Comparison of ENCODE assay signal across 26 cellular contexts in genomic region chr14:52783211-52783610, GRCh38.
"Had no signal": no experiment of that assay in that cellular context is flagged by ENCODE, and none has a peak within 500 bp of the region (broad histone marks: within the 10 kb centered on the region; RNA-seq: fewer than 3 reads in every experiment).

No MANE protein-coding gene starts in this region.

- FAIRE-seq: endometrium, keratinocyte had no signal

- H3K27me3 ChIP-seq: esophagus muscularis mucosa, gastroesophageal sphincter, right lobe of liver, spleen, testis, tibial nerve, upper lobe of right lung had no signal

- H3K4me3 ChIP-seq: esophagus muscularis mucosa, gastroesophageal sphincter, lung, psoas muscle, right lobe of liver, spleen, testis, tibial nerve, upper lobe of right lung had no signal

- H3K27ac ChIP-seq: epithelial cell of prostate, esophagus muscularis mucosa, gastroesophageal sphincter, psoas muscle, right lobe of liver, spleen, tibial nerve, upper lobe of right lung had no signal

- H3K9me3 ChIP-seq: esophagus muscularis mucosa, gastroesophageal sphincter, psoas muscle, right lobe of liver, spleen, testis, tibial nerve, upper lobe of right lung had no signal

- DNase-seq: effector memory CD4-positive, alpha-beta T cell; foreskin fibroblast; glutamatergic neuron; left cardiac atrium; left ventricle myocardium superior; mesendoderm; naive thymus-derived CD4-positive, alpha-beta T cell; nephron progenitor cell; psoas muscle; retina; right lobe of liver; spleen; stimulated activated CD4-positive, alpha-beta T cell treated with anti-CD3 and anti-CD28 coated beads, Interleukin-15, amount 100 ng/mL, for 24 hours; stimulated activated CD4-positive, alpha-beta T cell treated with anti-CD3 and anti-CD28 coated beads, Interleukin-1b, Interleukin-23, amount 100 ng/mL, for 48 hours; stimulated activated CD4-positive, alpha-beta T cell treated with anti-CD3 and anti-CD28 coated beads, Interleukin-4, amount 100 ng/mL, for 4 hours; stimulated activated naive B cell treated with anti-CD40 and anti-IgM and Interleukin-4, amounts not matched to agents 10 μg/mL and 1 μg/mL and 100 μg/mL, for 72 hours; stimulated activated naive CD8-positive, alpha-beta T cell treated with anti-CD3 and anti-CD28 coated beads, Interleukin-15, amount 100 ng/mL, for 72 hours; testis; upper lobe of right lung had no signal

- H3K4me1 ChIP-seq: gastroesophageal sphincter, psoas muscle, tibial nerve, upper lobe of right lung had no signal

- ATAC-seq: gastroesophageal sphincter; left cardiac atrium; left ventricle myocardium superior; naive thymus-derived CD4-positive, alpha-beta T cell; psoas muscle; right lobe of liver; stimulated activated naive B cell treated with anti-CD40 and anti-IgM and Interleukin-4, amounts not matched to agents 10 μg/mL and 1 μg/mL and 100 μg/mL, for 72 hours; stimulated activated naive CD8-positive, alpha-beta T cell treated with anti-CD3 and anti-CD28 coated beads, Interleukin-15, amount 100 ng/mL, for 72 hours; upper lobe of right lung had no signal
